14 cellular contexts compared by ENCODE assay signal in the genomic region with DNA sequence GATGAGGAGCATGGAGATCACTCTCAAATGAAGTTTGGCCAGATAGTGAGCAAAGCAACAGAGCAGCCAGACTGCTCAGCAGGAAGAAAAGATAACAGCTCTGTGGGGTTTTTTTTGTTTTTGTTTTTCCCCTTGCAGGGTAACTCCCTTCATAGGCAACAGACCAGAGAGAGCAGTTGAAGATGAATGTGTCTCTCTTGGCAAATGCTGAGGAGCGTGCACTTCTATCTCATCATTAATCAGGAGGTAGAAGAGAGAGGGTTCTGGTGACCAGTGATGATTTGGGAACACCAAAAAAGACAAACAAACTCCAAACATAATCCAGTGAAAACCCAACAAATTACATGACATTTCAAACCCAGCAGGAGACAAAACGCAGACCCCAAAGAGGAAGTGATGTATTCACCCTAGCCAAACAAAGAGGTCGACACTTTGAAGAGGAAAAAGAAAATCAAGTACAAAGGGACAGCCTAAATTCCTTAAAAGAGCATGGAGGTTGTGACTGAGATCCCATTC.
DNase-seq lines count a peak whose midpoint lies in the region; ATAC-seq and TF ChIP-seq lines count a peak whose summit lies in the region.
"Had no signal": no experiment of that assay in that cellular context is flagged by ENCODE, and none has a peak within 500 bp of the region (broad histone marks: within the 10 kb centered on the region; RNA-seq: fewer than 3 reads in every experiment).

No MANE protein-coding gene starts in this region.

- peak overlapping the region; percentile 8 for H3K9ac ChIP-seq in mesendoderm (ENCODE audit: low read length)

- H3K79me1 ChIP-seq in mesendoderm (ENCODE audit: low read length): no peaks in the 10 kb centered on the region

- peak overlapping the region; percentile 7 for H4K8ac ChIP-seq in mesendoderm (ENCODE audit: low read depth, low read length)

- H3K9me3 ChIP-seq in heart right ventricle: no peaks in the 10 kb centered on the region

- H3K27ac ChIP-seq in HL-60 (replicated peaks) (peak overlapping the region; percentile 72), VCaP (peak overlapping the region; percentile 30), mesendoderm (ENCODE audit: low read depth, low read length) (peak overlapping the region; percentile 91), heart right ventricle (peak overlapping the region in 1 of 10 donors; percentile 71)
- H3K27ac ChIP-seq: coronary artery had no signal

- peak overlapping the region; percentile 61 for H3K56ac ChIP-seq in mesendoderm (ENCODE audit: low read length)

- H3K18ac ChIP-seq in mesendoderm (ENCODE audit: low read length): peak overlapping the region; percentile 42

- intact Hi-C loops in heart right ventricle (cut with DNase I): no loop called here

- peak overlapping the region; percentile 86 for H2BK5ac ChIP-seq in mesendoderm (ENCODE audit: low read length)

- peak overlapping the region; percentile 82 for H4K5ac ChIP-seq in mesendoderm (ENCODE audit: low read length)

- H3K27me3 ChIP-seq in HL-60 (ENCODE audit: insufficient read depth, poor library complexity, severe bottlenecking) (no peaks in the 10 kb centered on the region), mesendoderm (ENCODE audit: insufficient read depth, low read length, poor library complexity) (no peaks in the 10 kb centered on the region), heart right ventricle (no peaks in the 10 kb centered on the region)

- no peak overlapping the region for H3K4ac ChIP-seq in mesendoderm (ENCODE audit: low read depth, low read length)

- TF ChIP-seq CTCF in GM12865 (IDR thresholded peaks at IDR 0.05; ENCODE audit: insufficient read depth, low read depth, low read length, missing control alignments) (no peak), HL-60 (IDR thresholded peaks at IDR 0.05; ENCODE audit: insufficient read depth, low read length) (no peak), VCaP (conservative IDR thresholded peaks at IDR 0.05) (no peak), heart right ventricle (IDR thresholded peaks at IDR 0.05) (no peak)

- H2BK15ac ChIP-seq in mesendoderm (replicated peaks; ENCODE audit: low read depth): no peak overlapping the region

- H3K4me3 ChIP-seq in GM12865 (ENCODE audit: low read depth, low read length): no peak overlapping the region
- no peak overlapping the region for H3K4me3 ChIP-seq in HL-60 (replicated peaks; ENCODE audit: insufficient read depth, low read length)
- H3K4me3 ChIP-seq in mesendoderm (ENCODE audit: low read length): no peak overlapping the region
- no peak overlapping the region for H3K4me3 ChIP-seq in heart right ventricle
- H3K4me3 ChIP-seq: coronary artery had no signal

- peak overlapping the region; percentile 96 for H2BK120ac ChIP-seq in mesendoderm (ENCODE audit: low read depth, low read length)

- H3K36me3 ChIP-seq in mesendoderm (ENCODE audit: control insufficient read depth, insufficient read depth, low read length) (no peaks in the 10 kb centered on the region), heart right ventricle (no peaks in the 10 kb centered on the region)

- H3K4me1 ChIP-seq in mesendoderm (ENCODE audit: control insufficient read depth, low read depth, low read length) (peaks cover 13% of the 10 kb centered on the region), heart right ventricle (peaks cover 0 to 21% (median 12%) of the 10 kb centered on the region in 9 donors)

- no CpG with 5 or more reads among the region's 3 CpGs for WGBS in mesendoderm (ENCODE audit: extremely low coverage, insufficient coverage, low lambda C conversion rate)
- 77 to 82% methylated on average over 3 of the region's 3 CpGs for WGBS in heart right ventricle, 2 donors

- H2AK5ac ChIP-seq in mesendoderm (ENCODE audit: low read length): peak overlapping the region; percentile 79

- no peaks in the 10 kb centered on the region for H3K79me2 ChIP-seq in mesendoderm (ENCODE audit: control insufficient read depth, insufficient read depth, low read length)

- ATAC-seq in HG02763 (IDR thresholded peaks at IDR 0.05; ENCODE audit: unreplicated experiment): no peak
- no peak for ATAC-seq in heart right ventricle

- no peak overlapping the region for H3K23ac ChIP-seq in mesendoderm (ENCODE audit: low read length)

- peak; percentile 28 for DNase-seq in GM12865 (ENCODE audit: low read depth)
- DNase-seq in HL-60 (ENCODE audit: low read depth in 1 of 2, low spot score in 1 of 2): no peak
- peak; percentile 92 for DNase-seq in mesendoderm
- no peak for DNase-seq in NCI-H1694 (lab: John Stamatoyannopoulos, UW)
- DNase-seq in NCI-H146 (lab: John Stamatoyannopoulos, UW): no peak
- no peak for DNase-seq in heart right ventricle
- DNase-seq: activated CD4-positive, alpha-beta memory T cell treated with anti-CD3 and anti-CD28 coated beads for 36 hours; activated naive CD4-positive, alpha-beta T cell treated with anti-CD3 and anti-CD28 coated beads for 36 hours; NCI-H1436; occipital lobe; stimulated activated CD4-positive, alpha-beta T cell treated with anti-CD3 and anti-CD28 coated beads, Interleukin-15, amount 100 ng/mL, for 24 hours had no signal

- H3K4me2 ChIP-seq in mesendoderm (ENCODE audit: low read length): no peak overlapping the region

Comparison
In these comparisons a context has a peak if more than half of its experiments do, and no peak if none do; other contexts are left out.
1. DNase-seq: peak in GM12865 (single experiment) and mesendoderm (single experiment); none in HL-60 (0 of 2), NCI-H1694 (single experiment), NCI-H146 (single experiment) and heart right ventricle (0 of 2).